In the genomic region with DNA sequence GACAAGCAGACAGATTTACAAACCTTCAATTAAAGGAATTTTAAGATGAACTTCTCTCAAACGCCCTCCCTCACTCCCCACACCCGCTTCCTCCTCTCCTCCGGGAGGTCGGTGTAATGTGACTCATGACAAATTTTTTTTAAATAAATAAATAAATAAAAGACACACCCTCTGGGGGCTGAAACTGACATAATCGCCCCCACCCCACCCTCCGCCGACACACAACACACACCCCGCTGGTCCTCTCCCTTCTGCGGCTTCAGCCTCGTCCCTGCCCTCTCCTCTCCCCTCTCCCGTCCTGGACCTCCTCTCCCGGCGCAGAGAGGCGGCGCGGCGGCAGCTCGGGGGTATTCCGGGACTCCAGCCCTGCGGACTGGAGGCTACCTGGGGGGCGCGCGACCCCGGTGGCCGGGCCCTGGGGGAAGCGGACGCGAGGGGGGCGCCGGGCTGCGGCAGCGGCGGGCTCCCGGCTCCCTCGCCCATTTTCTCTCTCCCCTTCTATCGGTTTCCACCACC, we compare ENCODE assay signal across 1 cellular context.
TF ChIP-seq lines count a peak whose summit lies in the region.

No MANE protein-coding gene starts in this region.

TF ChIP-seq in HepG2, 621 proteins besides CTCF, POLR2A, EP300 and RAD21 (continued from another document and continues in another):
- TF ChIP-seq ZNF143 (CRISPR knock-in tag; IDR thresholded peaks at IDR 0.05): no peak
- no peak for TF ChIP-seq SALL2 (CRISPR knock-in tag; IDR thresholded peaks at IDR 0.05)
- TF ChIP-seq RELA (CRISPR knock-in tag; IDR thresholded peaks at IDR 0.05): no peak
- no peak for TF ChIP-seq AHR (CRISPR knock-in tag; IDR thresholded peaks at IDR 0.05)
- TF ChIP-seq HNRNPLL (IDR thresholded peaks at IDR 0.05; ENCODE audit: low read depth, low read length, poor library complexity, severe bottlenecking): peak; percentile 25
- no peak for TF ChIP-seq NR2C2 (CRISPR knock-in tag; IDR thresholded peaks at IDR 0.05; ENCODE audit: borderline replicate concordance)
- TF ChIP-seq, protein P1, sequence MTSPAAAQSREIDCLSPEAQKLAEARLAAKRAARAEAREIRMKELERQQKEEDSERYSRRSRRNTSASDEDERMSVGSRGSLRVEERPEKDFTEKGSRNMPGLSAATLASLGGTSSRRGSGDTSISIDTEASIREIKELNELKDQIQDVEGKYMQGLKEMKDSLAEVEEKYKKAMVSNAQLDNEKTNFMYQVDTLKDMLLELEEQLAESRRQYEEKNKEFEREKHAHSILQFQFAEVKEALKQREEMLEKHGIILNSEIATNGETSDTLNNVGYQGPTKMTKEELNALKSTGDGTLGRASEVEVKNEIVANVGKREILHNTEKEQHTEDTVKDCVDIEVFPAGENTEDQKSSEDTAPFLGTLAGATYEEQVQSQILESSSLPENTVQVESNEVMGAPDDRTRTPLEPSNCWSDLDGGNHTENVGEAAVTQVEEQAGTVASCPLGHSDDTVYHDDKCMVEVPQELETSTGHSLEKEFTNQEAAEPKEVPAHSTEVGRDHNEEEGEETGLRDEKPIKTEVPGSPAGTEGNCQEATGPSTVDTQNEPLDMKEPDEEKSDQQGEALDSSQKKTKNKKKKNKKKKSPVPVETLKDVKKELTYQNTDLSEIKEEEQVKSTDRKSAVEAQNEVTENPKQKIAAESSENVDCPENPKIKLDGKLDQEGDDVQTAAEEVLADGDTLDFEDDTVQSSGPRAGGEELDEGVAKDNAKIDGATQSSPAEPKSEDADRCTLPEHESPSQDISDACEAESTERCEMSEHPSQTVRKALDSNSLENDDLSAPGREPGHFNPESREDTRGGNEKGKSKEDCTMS (CRISPR knock-in tag; conservative IDR thresholded peaks at IDR 0.05): no peak
- TF ChIP-seq FOXO1 (CRISPR knock-in tag; IDR thresholded peaks at IDR 0.05): no peak
- TF ChIP-seq FOXA1 (IDR thresholded peaks at IDR 0.05): no peak
- TF ChIP-seq FOXA1 (CRISPR knock-in tag; IDR thresholded peaks at IDR 0.05): no peak
- 0 out of 2 replicates have a peak, but pooled peaks have one; percentile 60 for TF ChIP-seq ZNF709 (CRISPR knock-in tag; IDR thresholded peaks at IDR 0.05)
- TF ChIP-seq ZBTB21 (CRISPR knock-in tag; IDR thresholded peaks at IDR 0.05): no peak
- no peak for TF ChIP-seq ZNF530 (CRISPR knock-in tag; IDR thresholded peaks at IDR 0.05; ENCODE audit: low read depth)
- 0 out of 2 replicates have a peak, but pooled peaks have one; percentile 1 for TF ChIP-seq ZNF335 (CRISPR knock-in tag; IDR thresholded peaks at IDR 0.05)
- 0 out of 2 replicates have a peak, but pooled peaks have one; percentile 12 for TF ChIP-seq TMF1 (CRISPR knock-in tag; IDR thresholded peaks at IDR 0.05; ENCODE audit: low read depth)
- TF ChIP-seq ZNF124 (CRISPR knock-in tag; IDR thresholded peaks at IDR 0.05): no peak
- TF ChIP-seq WIZ (CRISPR knock-in tag; IDR thresholded peaks at IDR 0.05): 0 out of 2 replicates have a peak, but pooled peaks have one; percentile 9
- no peak for TF ChIP-seq CENPX (CRISPR knock-in tag; IDR thresholded peaks at IDR 0.05)
- no peak for TF ChIP-seq HNRNPUL1 (IDR thresholded peaks at IDR 0.05; ENCODE audit: low read depth, low read length)
- no peak for TF ChIP-seq NCOA5 (CRISPR knock-in tag; IDR thresholded peaks at IDR 0.05)
- no peak for TF ChIP-seq HNF4G (IDR thresholded peaks at IDR 0.05; ENCODE audit: borderline replicate concordance, low read depth, low read length)
- TF ChIP-seq HNF4G (CRISPR knock-in tag; IDR thresholded peaks at IDR 0.05; ENCODE audit: borderline replicate concordance, low read depth): no peak
- TF ChIP-seq REPIN1 (CRISPR knock-in tag; IDR thresholded peaks at IDR 0.05; ENCODE audit: borderline replicate concordance, low read depth): no peak
- TF ChIP-seq ZNF354B (CRISPR knock-in tag; IDR thresholded peaks at IDR 0.05): no peak
- TF ChIP-seq EED (CRISPR knock-in tag; IDR thresholded peaks at IDR 0.05): peak; percentile 31; the same call in 1 of the 2 replicates
- TF ChIP-seq, protein P2, sequence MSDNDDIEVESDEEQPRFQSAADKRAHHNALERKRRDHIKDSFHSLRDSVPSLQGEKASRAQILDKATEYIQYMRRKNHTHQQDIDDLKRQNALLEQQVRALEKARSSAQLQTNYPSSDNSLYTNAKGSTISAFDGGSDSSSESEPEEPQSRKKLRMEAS (IDR thresholded peaks at IDR 0.05): no peak
- no peak for TF ChIP-seq HDAC6 (IDR thresholded peaks at IDR 0.05; ENCODE audit: low read depth, low read length)
- TF ChIP-seq, protein P3, sequence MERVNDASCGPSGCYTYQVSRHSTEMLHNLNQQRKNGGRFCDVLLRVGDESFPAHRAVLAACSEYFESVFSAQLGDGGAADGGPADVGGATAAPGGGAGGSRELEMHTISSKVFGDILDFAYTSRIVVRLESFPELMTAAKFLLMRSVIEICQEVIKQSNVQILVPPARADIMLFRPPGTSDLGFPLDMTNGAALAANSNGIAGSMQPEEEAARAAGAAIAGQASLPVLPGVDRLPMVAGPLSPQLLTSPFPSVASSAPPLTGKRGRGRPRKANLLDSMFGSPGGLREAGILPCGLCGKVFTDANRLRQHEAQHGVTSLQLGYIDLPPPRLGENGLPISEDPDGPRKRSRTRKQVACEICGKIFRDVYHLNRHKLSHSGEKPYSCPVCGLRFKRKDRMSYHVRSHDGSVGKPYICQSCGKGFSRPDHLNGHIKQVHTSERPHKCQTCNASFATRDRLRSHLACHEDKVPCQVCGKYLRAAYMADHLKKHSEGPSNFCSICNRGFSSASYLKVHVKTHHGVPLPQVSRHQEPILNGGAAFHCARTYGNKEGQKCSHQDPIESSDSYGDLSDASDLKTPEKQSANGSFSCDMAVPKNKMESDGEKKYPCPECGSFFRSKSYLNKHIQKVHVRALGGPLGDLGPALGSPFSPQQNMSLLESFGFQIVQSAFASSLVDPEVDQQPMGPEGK (CRISPR knock-in tag; IDR thresholded peaks at IDR 0.05): peak; percentile 69; the same call in 1 of the 2 replicates
- TF ChIP-seq ATRX (CRISPR knock-in tag; IDR thresholded peaks at IDR 0.05; ENCODE audit: borderline replicate concordance): no peak
- TF ChIP-seq ZSCAN22 (CRISPR knock-in tag; IDR thresholded peaks at IDR 0.05): no peak
- no peak for TF ChIP-seq HDAC2 (CRISPR knock-in tag; IDR thresholded peaks at IDR 0.05)
- no peak for TF ChIP-seq ZNF879 (CRISPR knock-in tag; IDR thresholded peaks at IDR 0.05)
- TF ChIP-seq HOXA5 (CRISPR knock-in tag; IDR thresholded peaks at IDR 0.05): no peak
- TF ChIP-seq ZSCAN9 (CRISPR knock-in tag; IDR thresholded peaks at IDR 0.05; ENCODE audit: borderline replicate concordance): no peak
- TF ChIP-seq, protein P4, sequence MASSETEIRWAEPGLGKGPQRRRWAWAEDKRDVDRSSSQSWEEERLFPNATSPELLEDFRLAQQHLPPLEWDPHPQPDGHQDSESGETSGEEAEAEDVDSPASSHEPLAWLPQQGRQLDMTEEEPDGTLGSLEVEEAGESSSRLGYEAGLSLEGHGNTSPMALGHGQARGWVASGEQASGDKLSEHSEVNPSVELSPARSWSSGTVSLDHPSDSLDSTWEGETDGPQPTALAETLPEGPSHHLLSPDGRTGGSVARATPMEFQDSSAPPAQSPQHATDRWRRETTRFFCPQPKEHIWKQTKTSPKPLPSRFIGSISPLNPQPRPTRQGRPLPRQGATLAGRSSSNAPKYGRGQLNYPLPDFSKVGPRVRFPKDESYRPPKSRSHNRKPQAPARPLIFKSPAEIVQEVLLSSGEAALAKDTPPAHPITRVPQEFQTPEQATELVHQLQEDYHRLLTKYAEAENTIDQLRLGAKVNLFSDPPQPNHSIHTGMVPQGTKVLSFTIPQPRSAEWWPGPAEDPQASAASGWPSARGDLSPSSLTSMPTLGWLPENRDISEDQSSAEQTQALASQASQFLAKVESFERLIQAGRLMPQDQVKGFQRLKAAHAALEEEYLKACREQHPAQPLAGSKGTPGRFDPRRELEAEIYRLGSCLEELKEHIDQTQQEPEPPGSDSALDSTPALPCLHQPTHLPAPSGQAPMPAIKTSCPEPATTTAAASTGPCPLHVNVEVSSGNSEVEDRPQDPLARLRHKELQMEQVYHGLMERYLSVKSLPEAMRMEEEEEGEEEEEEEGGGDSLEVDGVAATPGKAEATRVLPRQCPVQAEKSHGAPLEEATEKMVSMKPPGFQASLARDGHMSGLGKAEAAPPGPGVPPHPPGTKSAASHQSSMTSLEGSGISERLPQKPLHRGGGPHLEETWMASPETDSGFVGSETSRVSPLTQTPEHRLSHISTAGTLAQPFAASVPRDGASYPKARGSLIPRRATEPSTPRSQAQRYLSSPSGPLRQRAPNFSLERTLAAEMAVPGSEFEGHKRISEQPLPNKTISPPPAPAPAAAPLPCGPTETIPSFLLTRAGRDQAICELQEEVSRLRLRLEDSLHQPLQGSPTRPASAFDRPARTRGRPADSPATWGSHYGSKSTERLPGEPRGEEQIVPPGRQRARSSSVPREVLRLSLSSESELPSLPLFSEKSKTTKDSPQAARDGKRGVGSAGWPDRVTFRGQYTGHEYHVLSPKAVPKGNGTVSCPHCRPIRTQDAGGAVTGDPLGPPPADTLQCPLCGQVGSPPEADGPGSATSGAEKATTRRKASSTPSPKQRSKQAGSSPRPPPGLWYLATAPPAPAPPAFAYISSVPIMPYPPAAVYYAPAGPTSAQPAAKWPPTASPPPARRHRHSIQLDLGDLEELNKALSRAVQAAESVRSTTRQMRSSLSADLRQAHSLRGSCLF (CRISPR knock-in tag; IDR thresholded peaks at IDR 0.05; ENCODE audit: borderline replicate concordance): no peak
- TF ChIP-seq ZNF547 (CRISPR knock-in tag; IDR thresholded peaks at IDR 0.05): no peak; the same call in 1 of the 2 replicates
- TF ChIP-seq ZSCAN30 (CRISPR knock-in tag; IDR thresholded peaks at IDR 0.05): peak; percentile 19; the same call in 1 of the 2 replicates
- TF ChIP-seq ZNF720 (CRISPR knock-in tag; IDR thresholded peaks at IDR 0.05): no peak
- peak; percentile 55; the same call in 1 of the 2 replicates for TF ChIP-seq ZNF558 (CRISPR knock-in tag; IDR thresholded peaks at IDR 0.05; ENCODE audit: borderline replicate concordance)
- no peak for TF ChIP-seq ZNF777 (CRISPR knock-in tag; IDR thresholded peaks at IDR 0.05)
- no peak for TF ChIP-seq MXI1 (IDR thresholded peaks at IDR 0.05; ENCODE audit: borderline replicate concordance, low read depth, low read length)
- no peak for TF ChIP-seq ADNP (CRISPR knock-in tag; IDR thresholded peaks at IDR 0.05)
- TF ChIP-seq, protein P5, sequence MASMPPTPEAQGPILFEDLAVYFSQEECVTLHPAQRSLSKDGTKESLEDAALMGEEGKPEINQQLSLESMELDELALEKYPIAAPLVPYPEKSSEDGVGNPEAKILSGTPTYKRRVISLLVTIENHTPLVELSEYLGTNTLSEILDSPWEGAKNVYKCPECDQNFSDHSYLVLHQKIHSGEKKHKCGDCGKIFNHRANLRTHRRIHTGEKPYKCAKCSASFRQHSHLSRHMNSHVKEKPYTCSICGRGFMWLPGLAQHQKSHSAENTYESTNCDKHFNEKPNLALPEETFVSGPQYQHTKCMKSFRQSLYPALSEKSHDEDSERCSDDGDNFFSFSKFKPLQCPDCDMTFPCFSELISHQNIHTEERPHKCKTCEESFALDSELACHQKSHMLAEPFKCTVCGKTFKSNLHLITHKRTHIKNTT (CRISPR knock-in tag; IDR thresholded peaks at IDR 0.05): no peak
- TF ChIP-seq, protein P6, sequence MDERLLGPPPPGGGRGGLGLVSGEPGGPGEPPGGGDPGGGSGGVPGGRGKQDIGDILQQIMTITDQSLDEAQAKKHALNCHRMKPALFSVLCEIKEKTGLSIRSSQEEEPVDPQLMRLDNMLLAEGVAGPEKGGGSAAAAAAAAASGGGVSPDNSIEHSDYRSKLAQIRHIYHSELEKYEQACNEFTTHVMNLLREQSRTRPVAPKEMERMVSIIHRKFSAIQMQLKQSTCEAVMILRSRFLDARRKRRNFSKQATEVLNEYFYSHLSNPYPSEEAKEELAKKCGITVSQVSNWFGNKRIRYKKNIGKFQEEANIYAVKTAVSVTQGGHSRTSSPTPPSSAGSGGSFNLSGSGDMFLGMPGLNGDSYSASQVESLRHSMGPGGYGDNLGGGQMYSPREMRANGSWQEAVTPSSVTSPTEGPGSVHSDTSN (CRISPR knock-in tag; IDR thresholded peaks at IDR 0.05): no peak
- no peak for TF ChIP-seq ZC3H4 (CRISPR knock-in tag; IDR thresholded peaks at IDR 0.05; ENCODE audit: borderline replicate concordance)
- no peak for TF ChIP-seq MTF1 (CRISPR knock-in tag; IDR thresholded peaks at IDR 0.05)
- TF ChIP-seq, protein P7, sequence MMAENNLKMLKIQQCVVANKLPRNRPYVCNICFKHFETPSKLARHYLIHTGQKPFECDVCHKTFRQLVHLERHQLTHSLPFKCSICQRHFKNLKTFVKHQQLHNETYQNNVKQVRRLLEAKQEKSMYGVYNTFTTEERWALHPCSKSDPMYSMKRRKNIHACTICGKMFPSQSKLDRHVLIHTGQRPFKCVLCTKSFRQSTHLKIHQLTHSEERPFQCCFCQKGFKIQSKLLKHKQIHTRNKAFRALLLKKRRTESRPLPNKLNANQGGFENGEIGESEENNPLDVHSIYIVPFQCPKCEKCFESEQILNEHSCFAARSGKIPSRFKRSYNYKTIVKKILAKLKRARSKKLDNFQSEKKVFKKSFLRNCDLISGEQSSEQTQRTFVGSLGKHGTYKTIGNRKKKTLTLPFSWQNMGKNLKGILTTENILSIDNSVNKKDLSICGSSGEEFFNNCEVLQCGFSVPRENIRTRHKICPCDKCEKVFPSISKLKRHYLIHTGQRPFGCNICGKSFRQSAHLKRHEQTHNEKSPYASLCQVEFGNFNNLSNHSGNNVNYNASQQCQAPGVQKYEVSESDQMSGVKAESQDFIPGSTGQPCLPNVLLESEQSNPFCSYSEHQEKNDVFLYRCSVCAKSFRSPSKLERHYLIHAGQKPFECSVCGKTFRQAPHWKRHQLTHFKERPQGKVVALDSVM (CRISPR knock-in tag; IDR thresholded peaks at IDR 0.05): peak; percentile 31; the same call in 1 of the 2 replicates
- TF ChIP-seq SUZ12 (IDR thresholded peaks at IDR 0.05; ENCODE audit: low read depth, low read length): no peak
- TF ChIP-seq ZNF136 (CRISPR knock-in tag; IDR thresholded peaks at IDR 0.05; ENCODE audit: low read depth): no peak
- TF ChIP-seq KAT7 (CRISPR knock-in tag; IDR thresholded peaks at IDR 0.05; ENCODE audit: borderline replicate concordance): no peak
- no peak for TF ChIP-seq ZNF572 (CRISPR knock-in tag; IDR thresholded peaks at IDR 0.05)
- TF ChIP-seq ZFP36L1 (CRISPR knock-in tag; IDR thresholded peaks at IDR 0.05): no peak
- no peak for TF ChIP-seq CBX1 (IDR thresholded peaks at IDR 0.05; ENCODE audit: low read depth)
- TF ChIP-seq KDM6A (CRISPR knock-in tag; IDR thresholded peaks at IDR 0.05; ENCODE audit: low read depth): no peak
- no peak for TF ChIP-seq ZFP90 (CRISPR knock-in tag; IDR thresholded peaks at IDR 0.05; ENCODE audit: borderline replicate concordance)
- no peak for TF ChIP-seq REL (CRISPR knock-in tag; conservative IDR thresholded peaks at IDR 0.05)
- TF ChIP-seq MTA3 (CRISPR knock-in tag; IDR thresholded peaks at IDR 0.05): no peak
- TF ChIP-seq REXO4 (CRISPR knock-in tag; IDR thresholded peaks at IDR 0.05; ENCODE audit: borderline replicate concordance): no peak
